In the genomic region with DNA sequence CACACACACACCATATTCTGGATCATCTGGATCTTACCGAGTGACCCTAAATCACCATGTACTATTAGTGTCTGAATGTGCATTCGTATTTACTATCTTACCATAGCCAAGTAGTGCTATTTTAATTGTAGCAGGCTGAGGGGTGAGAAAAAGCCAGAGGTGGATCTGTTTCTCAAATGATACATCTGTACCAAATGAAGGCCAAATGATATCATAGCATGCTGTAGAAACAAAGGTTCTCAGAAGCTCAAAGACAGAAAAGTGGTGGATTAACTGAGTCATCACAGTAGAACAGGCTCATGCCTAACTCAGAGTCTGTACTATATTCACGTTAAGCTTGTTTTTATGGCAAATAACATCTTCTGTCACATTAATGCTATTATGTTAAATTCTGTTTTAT, we compare ENCODE assay signal across 22 cellular contexts.
A peak's percentile ranks its signal among the peaks of the same experiment; 100 is the strongest.
DNase-seq lines count a peak whose midpoint lies in the region; ATAC-seq and TF ChIP-seq lines count a peak whose summit lies in the region.
"Had no signal": no experiment of that assay in that cellular context is flagged by ENCODE, and none has a peak within 500 bp of the region (broad histone marks: within the 10 kb centered on the region; RNA-seq: fewer than 3 reads in every experiment).

No MANE protein-coding gene starts in this region.

- H3K36me3 Mint-ChIP-seq in activated CD4-positive, alpha-beta T cell treated with anti-CD3 and anti-CD28 coated beads for 36 hours (ENCODE audit: low read depth), result peaks cover 2% of the 10 kb centered on the region
- H3K36me3 Mint-ChIP-seq: natural killer cell treated with Interleukin-12 subunit alpha and Interleukin-12 subunit beta and Interleukin-15 and Interleukin-18, amount 100 ng/mL, for 72 hours had no signal

- H3K4me3 Mint-ChIP-seq in activated CD4-positive, alpha-beta T cell treated with anti-CD3 and anti-CD28 coated beads for 36 hours, result no peak overlapping the region
- H3K4me3 Mint-ChIP-seq: activated CD4-positive, alpha-beta memory T cell treated with anti-CD3 and anti-CD28 coated beads for 36 hours; mesothelial cell of epicardium; natural killer cell treated with Interleukin-12 subunit alpha and Interleukin-12 subunit beta and Interleukin-15 and Interleukin-18, amount 100 ng/mL, for 72 hours had no signal

- no peak overlapping the region for H3K14ac ChIP-seq in IMR-90 (replicated peaks; ENCODE audit: low read depth, low read length)

- H3K36me3 ChIP-seq in IMR-90 (ENCODE audit: control insufficient read depth, insufficient read depth, low read length), result no peaks in the 10 kb centered on the region
- H3K36me3 ChIP-seq: adrenal gland, gastroesophageal sphincter had no signal

- no peaks in the 10 kb centered on the region for H3K9me1 ChIP-seq in IMR-90 (ENCODE audit: insufficient read depth, low read length)

- no peak overlapping the region for H2BK20ac ChIP-seq in IMR-90 (ENCODE audit: low read depth, low read length)

- H3K9me3 ChIP-seq in IMR-90 (ENCODE audit: control insufficient read depth, insufficient read depth, low read length), result no peaks in the 10 kb centered on the region
- H3K9me3 ChIP-seq: adrenal gland, gastroesophageal sphincter had no signal

- H3K4me1 ChIP-seq in IMR-90 (ENCODE audit: control insufficient read depth, insufficient read depth, low read length), result peaks cover 2% of the 10 kb centered on the region; the same call in 1 of the 2 replicates

- H2BK120ac ChIP-seq in IMR-90 (ENCODE audit: low read depth, low read length), result no peak overlapping the region

- WGBS in IMR-90 (ENCODE audit: extremely low coverage in 2 of 2, insufficient read length in 1 of 2), 2 experiments, result no CpG with 5 or more reads among the region's 3 CpGs

- no peak for DNase-seq in activated CD4-positive, alpha-beta T cell treated with anti-CD3 and anti-CD28 coated beads for 36 hours
- no peak for DNase-seq in activated CD4-positive, alpha-beta T cell treated with anti-CD3 and anti-CD28 coated beads for 1 hour
- peak; percentile 40 for DNase-seq in IMR-90
- peak; percentile 18 to 56 for DNase-seq in cardiac fibroblast (ENCODE audit: low read depth in 2 of 2)
- peak; percentile 10 for DNase-seq in non-pigmented ciliary epithelial cell (ENCODE audit: low read depth)
- DNase-seq in EL, result no peak
- DNase-seq in head of caudate nucleus, result no peak
- DNase-seq in NCI-H1436 (lab: John Stamatoyannopoulos, UW), result no peak
- DNase-seq: 8988T; activated CD4-positive, alpha-beta memory T cell treated with anti-CD3 and anti-CD28 coated beads for 36 hours; C1 segment of cervical spinal cord; HCEC 1CT; left cardiac atrium; NCI-H1694; SIG-M5; stimulated activated CD4-positive, alpha-beta T cell treated with anti-CD3 and anti-CD28 coated beads, Interleukin-4, amount 100 ng/mL, for 24 hours; T-helper 1 cell had no signal

- H3K27ac Mint-ChIP-seq in activated CD4-positive, alpha-beta T cell treated with anti-CD3 and anti-CD28 coated beads for 36 hours, result no peak overlapping the region
- H3K27ac Mint-ChIP-seq: activated CD4-positive, alpha-beta memory T cell treated with anti-CD3 and anti-CD28 coated beads for 36 hours; mesothelial cell of epicardium; natural killer cell treated with Interleukin-12 subunit alpha and Interleukin-12 subunit beta and Interleukin-15 and Interleukin-18, amount 100 ng/mL, for 72 hours had no signal

- in situ Hi-C loops in IMR-90 (cut with MboI; ENCODE audit: low sequenced_read_pairs), result no loop called here

- intact Hi-C loops in activated CD4-positive, alpha-beta T cell treated with anti-CD3 and anti-CD28 coated beads for 36 hours (cut with DNase I, micrococcal nuclease), result loop anchor here in 1 of 2 experiments (5.0 kb wide), 2 partner anchors 89 to 109 kb away; no protein-coding TSS in a partner anchor
- intact Hi-C loops in IMR-90 (cut with micrococcal nuclease) (no loop called here), head of caudate nucleus (cut with DNase I) (no loop called here)

- H3K4me1 Mint-ChIP-seq in activated CD4-positive, alpha-beta T cell treated with anti-CD3 and anti-CD28 coated beads for 36 hours, result peaks cover 19% of the 10 kb centered on the region
- H3K4me1 Mint-ChIP-seq: mesothelial cell of epicardium had no signal

- H3K27ac ChIP-seq in IMR-90 (ENCODE audit: insufficient read depth, low read length), result no peak overlapping the region
- H3K27ac ChIP-seq: gastroesophageal sphincter had no signal

- CTCF ChIA-PET in activated CD4-positive, alpha-beta T cell treated with anti-CD3 and anti-CD28 coated beads for 36 hours (lab: Charles Lee), result interaction anchor here (0.6 kb wide), 1 partner anchor 12 kb away, joined by 3 read pairs; no protein-coding TSS in a partner anchor
- CTCF ChIA-PET in IMR-90 (lab: Yijun Ruan, JAX), result no interaction called here

- H3K4me3 ChIP-seq in IMR-90 (ENCODE audit: insufficient read depth, low read depth, low read length), result no peak overlapping the region
- no peak overlapping the region for H3K4me3 ChIP-seq in cardiac fibroblast (replicated peaks in 1 of 2; ENCODE audit: low read depth in 2 of 2, low read length in 2 of 2)
- H3K4me3 ChIP-seq: adrenal gland, gastroesophageal sphincter, smooth muscle cell had no signal

- H2AK9ac ChIP-seq in IMR-90 (replicated peaks; ENCODE audit: low read depth, low read length, poor library complexity), result no peak overlapping the region

- H4K5ac ChIP-seq in IMR-90 (ENCODE audit: low read depth, low read length), result no peak overlapping the region

- no peak for TF ChIP-seq RAD21 in IMR-90 (IDR thresholded peaks at IDR 0.05; ENCODE audit: low read length)

- no peaks in the 10 kb centered on the region for H4K20me1 ChIP-seq in IMR-90 (ENCODE audit: insufficient read depth, low read length)

- H3K9me3 Mint-ChIP-seq in activated CD4-positive, alpha-beta T cell treated with anti-CD3 and anti-CD28 coated beads for 36 hours (ENCODE audit: low read depth), result no peaks in the 10 kb centered on the region
- H3K9me3 Mint-ChIP-seq: activated CD4-positive, alpha-beta memory T cell treated with anti-CD3 and anti-CD28 coated beads for 36 hours; mesothelial cell of epicardium; natural killer cell treated with Interleukin-12 subunit alpha and Interleukin-12 subunit beta and Interleukin-15 and Interleukin-18, amount 100 ng/mL, for 72 hours had no signal

- H2BK5ac ChIP-seq in IMR-90 (ENCODE audit: low read depth, low read length, poor library complexity, severe bottlenecking), result no peak overlapping the region

- H3K79me1 ChIP-seq in IMR-90 (ENCODE audit: low read depth in 1 of 2, low read length in 2 of 2), result no peaks in the 10 kb centered on the region

- TF ChIP-seq CTCF in IMR-90 (conservative IDR thresholded peaks at IDR 0.05; ENCODE audit: low read depth, low read length), result no peak
- no peak for TF ChIP-seq CTCF in cardiac fibroblast (IDR thresholded peaks at IDR 0.05; ENCODE audit: low read depth, low read length)

- H3K56ac ChIP-seq in IMR-90 (ENCODE audit: extremely low read depth, insufficient read depth, low read length), result no peak overlapping the region

- H3K9ac ChIP-seq in IMR-90 (ENCODE audit: low read depth, low read length), result no peak overlapping the region

- H2AFZ ChIP-seq in IMR-90 (replicated peaks; ENCODE audit: low read length, poor library complexity), result no peak overlapping the region

- no peak for TF ChIP-seq POLR2A in IMR-90 (IDR thresholded peaks at IDR 0.05; ENCODE audit: low read depth, low read length)

- no peak overlapping the region for H3K23ac ChIP-seq in IMR-90 (ENCODE audit: low read depth, low read length)

- BruUV-seq in IMR-90 (replicated peaks; lab: Mats Ljungman, UMichigan), result no TSS peak

- H3K4me2 ChIP-seq in IMR-90 (ENCODE audit: low read depth, low read length), result no peak overlapping the region
- H3K4me2 ChIP-seq: smooth muscle cell had no signal

- H4K8ac ChIP-seq in IMR-90 (ENCODE audit: low read depth in 2 of 2, low read length in 2 of 2), result no peak overlapping the region

- no peaks in the 10 kb centered on the region for H3K27me3 Mint-ChIP-seq in activated CD4-positive, alpha-beta T cell treated with anti-CD3 and anti-CD28 coated beads for 36 hours
- H3K27me3 Mint-ChIP-seq: activated CD4-positive, alpha-beta memory T cell treated with anti-CD3 and anti-CD28 coated beads for 36 hours; natural killer cell treated with Interleukin-12 subunit alpha and Interleukin-12 subunit beta and Interleukin-15 and Interleukin-18, amount 100 ng/mL, for 72 hours had no signal

- no peak overlapping the region for H3K18ac ChIP-seq in IMR-90 (ENCODE audit: low read depth, low read length)

- no peak overlapping the region for H2AK5ac ChIP-seq in IMR-90 (ENCODE audit: low read depth, low read length)

- dilution Hi-C loops in IMR-90 (cut with HindIII; ENCODE audit: low sequenced_read_pairs, unreplicated experiment), result no loop called here

- ATAC-seq in activated CD4-positive, alpha-beta T cell treated with anti-CD3 and anti-CD28 coated beads for 36 hours, result peak; percentile 91
- no peak for ATAC-seq in IMR-90 (ENCODE audit: low read depth)
- ATAC-seq: gastroesophageal sphincter; natural killer cell treated with Interleukin-12 subunit alpha and Interleukin-12 subunit beta and Interleukin-15 and Interleukin-18, amount 100 ng/mL, for 72 hours had no signal

- no peak overlapping the region for H2BK15ac ChIP-seq in IMR-90 (ENCODE audit: low read depth, low read length)

- no peaks in the 10 kb centered on the region for H3K27me3 ChIP-seq in IMR-90 (ENCODE audit: control insufficient read depth, insufficient read depth, low read length)
- H3K27me3 ChIP-seq: adrenal gland, gastroesophageal sphincter had no signal

- POLR2A ChIA-PET in activated CD4-positive, alpha-beta T cell treated with anti-CD3 and anti-CD28 coated beads for 36 hours (lab: Charles Lee), result no interaction called here
- POLR2A ChIA-PET in IMR-90 (lab: Charles Lee; ENCODE audit: unreplicated experiment), result no interaction called here

- H3K4ac ChIP-seq in IMR-90 (ENCODE audit: low read depth, low read length), result no peak overlapping the region

- H4K91ac ChIP-seq in IMR-90 (ENCODE audit: insufficient read depth, low read depth, low read length), result no peak overlapping the region

TF ChIP-seq in IMR-90, 13 proteins besides CTCF, POLR2A, EP300 and RAD21:
- TF ChIP-seq BHLHE40 (IDR thresholded peaks at IDR 0.05; ENCODE audit: low read depth, low read length) (no peak), RCOR1 (IDR thresholded peaks at IDR 0.05; ENCODE audit: insufficient replicate concordance, low read length) (no peak), CHD1 (IDR thresholded peaks at IDR 0.05; ENCODE audit: low read depth, low read length) (no peak), RFX5 (IDR thresholded peaks at IDR 0.05; ENCODE audit: low read depth, low read length) (no peak)

Comparison
In these comparisons a context has a peak if more than half of its experiments do, and no peak if none do; other contexts are left out.
1. DNase-seq: peak in IMR-90 (single experiment), cardiac fibroblast (2 of 2) and non-pigmented ciliary epithelial cell (single experiment); none in activated CD4-positive, alpha-beta T cell treated with anti-CD3 and anti-CD28 coated beads for 36 hours (single experiment), activated CD4-positive, alpha-beta T cell treated with anti-CD3 and anti-CD28 coated beads for 1 hour (single experiment), EL (single experiment), head of caudate nucleus (0 of 42) and NCI-H1436 (single experiment).